18 cellular contexts compared by ENCODE assay signal in the genomic region with DNA sequence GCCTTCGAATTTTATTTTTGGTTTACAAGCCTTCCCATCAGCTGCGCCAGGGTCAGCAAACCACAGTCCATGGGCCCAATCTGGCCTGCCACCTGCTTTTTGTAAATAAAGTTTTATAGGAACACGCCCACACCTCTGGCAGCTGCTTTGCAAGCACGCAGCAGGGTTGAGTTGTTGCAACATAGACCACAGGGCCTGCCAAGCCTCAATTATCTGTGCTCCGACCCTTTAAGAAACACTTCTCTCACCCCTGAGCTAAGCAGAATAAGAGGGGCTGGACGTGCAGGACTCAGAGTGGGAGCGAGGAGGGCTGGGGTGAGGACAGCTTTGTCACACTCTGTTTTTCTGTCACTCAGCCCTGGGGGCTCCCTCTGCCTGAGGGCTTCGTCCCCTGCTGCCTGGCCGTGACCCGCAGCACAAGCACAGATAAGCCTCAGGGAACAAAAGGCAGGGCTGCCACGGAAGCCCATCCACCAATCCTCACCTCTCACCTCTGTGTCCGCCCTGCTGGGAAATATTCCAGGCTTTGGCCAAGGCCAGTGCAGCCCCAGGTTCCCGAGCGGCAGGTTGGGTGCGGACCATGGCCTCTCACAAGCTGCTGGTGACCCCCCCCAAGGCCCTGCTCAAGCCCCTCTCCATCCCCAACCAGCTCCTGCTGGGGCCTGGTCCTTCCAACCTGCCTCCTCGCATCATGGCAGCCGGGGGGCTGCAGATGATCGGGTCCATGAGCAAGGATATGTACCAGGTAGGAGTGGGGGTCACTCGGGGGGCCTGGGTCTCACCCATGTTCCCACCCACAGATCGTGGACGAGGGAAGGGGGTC. TPM values are rescaled to one million over a fixed set of nuclear protein-coding genes. Genes with fewer than 3 reads are reported as not detected.
DNase-seq lines count a peak whose midpoint lies in the region; ATAC-seq, FAIRE-seq and TF ChIP-seq lines count a peak whose summit lies in the region.
"Had no signal": no experiment of that assay in that cellular context is flagged by ENCODE, and none has a peak within 500 bp of the region (broad histone marks: within the 10 kb centered on the region; RNA-seq: fewer than 3 reads in every experiment).

A gene (plus strand): TSS at position 539 of the 823 bp plus-strand sequence. CDS start 42 bp downstream, at position 581.

- DNase-seq in activated T-cell treated with anti-CD3 and anti-CD28 coated beads, Interleukin-2, amount 50 U/mL, for 1 hour: peak; percentile 11
- DNase-seq in activated T-cell treated with anti-CD3 and anti-CD28 coated beads, Interleukin-2, amount 50 U/mL, for 72 hours: no peak
- DNase-seq in NOMO-1 treated with DMSO at 0.1 percent for 48 hours (lab: John Stamatoyannopoulos, UW; ENCODE audit: unreplicated experiment) (peak; percentile 58), fibroblast of mammary gland (ENCODE audit: low read depth) (peak; percentile 46), small intestine (peak; percentile 22), AG08396 (ENCODE audit: low spot score) (no peak)
- DNase-seq: activated T-cell treated with anti-CD3 and anti-CD28 coated beads, Interleukin-2, amount 50 U/mL, for 4 hours; naive B cell; NCI-H1694 treated with DMSO at 0.1 percent for 48 hours; RPMI8226; upper lobe of right lung had no signal

- ATAC-seq in activated T-cell treated with anti-CD3 and anti-CD28 coated beads, Interleukin-2, amount 50 U/mL, for 72 hours (replicated peaks in 1 of 2): no peak
- ATAC-seq in HG02870 (IDR thresholded peaks at IDR 0.05; ENCODE audit: unreplicated experiment): no peak
- ATAC-seq in GM18502 (IDR thresholded peaks at IDR 0.05; ENCODE audit: poor library complexity, unreplicated experiment): no peak
- ATAC-seq: activated T-cell treated with anti-CD3 and anti-CD28 coated beads, Interleukin-2, amount 50 U/mL, for 4 hours; upper lobe of right lung; WTC11 had no signal

- TF ChIP-seq CTCF in fibroblast of mammary gland (conservative IDR thresholded peaks at IDR 0.05; ENCODE audit: control insufficient read depth, insufficient read depth, low read depth, low read length): no peak

- no peaks in the 10 kb centered on the region for H3K36me3 Mint-ChIP-seq in activated T-cell treated with anti-CD3 and anti-CD28 coated beads, Interleukin-2, amount 50 U/mL, for 72 hours (ENCODE audit: insufficient read depth in 2 of 2)
- H3K36me3 Mint-ChIP-seq: brain, naive B cell, WTC11 had no signal

- no peak within 1 kb of the TSS for H3K4me3 Mint-ChIP-seq in activated T-cell treated with anti-CD3 and anti-CD28 coated beads, Interleukin-2, amount 50 U/mL, for 72 hours
- H3K4me3 Mint-ChIP-seq: activated T-cell treated with anti-CD3 and anti-CD28 coated beads, Interleukin-2, amount 50 U/mL, for 4 hours; brain; naive B cell; WTC11 had no signal

- FAIRE-seq in small intestine (lab: Jason Lieb, UNC): no peak

- no peaks in the 10 kb centered on the region for H3K9me3 Mint-ChIP-seq in activated T-cell treated with anti-CD3 and anti-CD28 coated beads, Interleukin-2, amount 50 U/mL, for 72 hours
- H3K9me3 Mint-ChIP-seq: activated T-cell treated with anti-CD3 and anti-CD28 coated beads, Interleukin-2, amount 50 U/mL, for 4 hours; brain; naive B cell; WTC11 had no signal

- H3K4me3 ChIP-seq in fibroblast of mammary gland (ENCODE audit: control insufficient read depth, low read depth, low read length) (no peak within 1 kb of the TSS), small intestine (ENCODE audit: low read depth in 1 of 2, low read length in 2 of 2) (no peak within 1 kb of the TSS)
- H3K4me3 ChIP-seq: smooth muscle cell, upper lobe of right lung had no signal

- H3K4me1 Mint-ChIP-seq in activated T-cell treated with anti-CD3 and anti-CD28 coated beads, Interleukin-2, amount 50 U/mL, for 72 hours (ENCODE audit: low read depth): peaks cover 5% of the 10 kb centered on the region
- H3K4me1 Mint-ChIP-seq: naive B cell, WTC11 had no signal

- H3K4me1 ChIP-seq in small intestine (ENCODE audit: control insufficient read depth in 2 of 2, insufficient read depth in 1 of 2, low read depth in 1 of 2, low read length in 1 of 2): no peaks in the 10 kb centered on the region
- H3K4me1 ChIP-seq: upper lobe of right lung had no signal

- no peaks in the 10 kb centered on the region for H3K9me3 ChIP-seq in small intestine (ENCODE audit: control insufficient read depth, low read depth)
- H3K9me3 ChIP-seq: upper lobe of right lung had no signal

- no peak within 1 kb of the TSS for H3K27ac Mint-ChIP-seq in activated T-cell treated with anti-CD3 and anti-CD28 coated beads, Interleukin-2, amount 50 U/mL, for 72 hours
- H3K27ac Mint-ChIP-seq: brain, WTC11 had no signal

- H3K36me3 ChIP-seq in small intestine (ENCODE audit: control insufficient read depth in 2 of 2, insufficient read depth in 2 of 2, low read length in 2 of 2): no peaks in the 10 kb centered on the region
- H3K36me3 ChIP-seq: upper lobe of right lung had no signal

- no peaks in the 10 kb centered on the region for H3K27me3 ChIP-seq in small intestine (ENCODE audit: control insufficient read depth in 2 of 2, insufficient read depth in 2 of 2, low read length in 2 of 2)
- H3K27me3 ChIP-seq: upper lobe of right lung had no signal

- no peak within 1 kb of the TSS for H3K27ac ChIP-seq in small intestine (ENCODE audit: low read depth in 1 of 2, low read length in 1 of 2)
- H3K27ac ChIP-seq: epithelial cell of prostate, HL-60, upper lobe of right lung had no signal

- H3K27me3 Mint-ChIP-seq in activated T-cell treated with anti-CD3 and anti-CD28 coated beads, Interleukin-2, amount 50 U/mL, for 72 hours (ENCODE audit: low read depth): no peaks in the 10 kb centered on the region

- WGBS in small intestine, 3 donors: 73 to 75% (median 75%) methylated on average over 21 of the region's 21 CpGs

RNA-seq across cellular contexts. Expression of the gene that starts here (rescaled TPM):
- total RNA-seq in activated T-cell treated with anti-CD3 and anti-CD28 coated beads, Interleukin-2, amount 50 U/mL, for 72 hours: not detected
- polyA plus RNA-seq in small intestine: 1 to 10 TPM in 1 of 3 donors, under 1 TPM in 2; 0.27 to 1.8 (median 0.84) TPM
- total RNA-seq: smooth muscle cell, upper lobe of right lung had no signal
- polyA plus RNA-seq: smooth muscle cell had no signal

Comparison
In these comparisons a context has a peak if more than half of its experiments do, and no peak if none do; other contexts are left out.
1. DNase-seq: peak in activated T-cell treated with anti-CD3 and anti-CD28 coated beads, Interleukin-2, amount 50 U/mL, for 1 hour (single experiment), NOMO-1 treated with DMSO at 0.1 percent for 48 hours (single experiment), fibroblast of mammary gland (single experiment) and small intestine (single experiment); none in activated T-cell treated with anti-CD3 and anti-CD28 coated beads, Interleukin-2, amount 50 U/mL, for 72 hours (0 of 2) and AG08396 (single experiment).